ENCODE assay signal across 1 cellular context in the genomic region with DNA sequence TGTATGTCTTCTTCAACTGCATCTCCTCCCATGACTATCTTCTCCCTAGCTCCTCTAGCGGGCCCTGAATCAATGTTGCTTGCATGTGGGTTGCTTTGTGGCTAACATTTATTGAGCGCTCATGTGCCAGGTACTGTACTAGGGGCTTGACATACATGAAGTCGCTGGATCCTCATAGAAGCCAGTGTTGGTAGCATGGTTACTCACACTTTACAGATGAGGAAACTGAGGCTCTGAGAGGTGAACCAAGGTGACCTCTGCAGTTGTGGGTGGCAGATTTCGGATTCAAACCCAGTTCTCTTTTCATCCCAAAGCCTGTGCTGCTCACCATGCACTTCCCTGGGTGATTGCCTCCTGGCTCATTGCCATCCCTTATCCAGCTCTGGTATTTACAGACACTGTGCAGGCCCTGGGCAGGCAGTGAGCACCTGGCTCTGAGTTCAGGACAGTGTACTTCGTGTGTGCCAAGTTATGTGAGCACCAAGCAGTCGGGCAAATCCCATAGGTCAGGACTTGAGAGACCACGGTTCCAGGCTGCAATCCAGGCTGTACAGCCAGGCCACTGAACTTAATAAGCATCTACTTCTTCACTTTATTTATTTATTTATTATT.
TF ChIP-seq lines count a peak whose summit lies in the region.

No MANE protein-coding gene starts in this region.

TF ChIP-seq in HepG2, 621 proteins besides CTCF, POLR2A, EP300 and RAD21 (continued from another document):
- TF ChIP-seq ZNF276 (CRISPR knock-in tag; IDR thresholded peaks at IDR 0.05; ENCODE audit: low read depth) = no peak
- TF ChIP-seq ZNF24 (IDR thresholded peaks at IDR 0.05) = no peak
